Comparison of ENCODE assay signal across 8 cellular contexts in the genomic region with DNA sequence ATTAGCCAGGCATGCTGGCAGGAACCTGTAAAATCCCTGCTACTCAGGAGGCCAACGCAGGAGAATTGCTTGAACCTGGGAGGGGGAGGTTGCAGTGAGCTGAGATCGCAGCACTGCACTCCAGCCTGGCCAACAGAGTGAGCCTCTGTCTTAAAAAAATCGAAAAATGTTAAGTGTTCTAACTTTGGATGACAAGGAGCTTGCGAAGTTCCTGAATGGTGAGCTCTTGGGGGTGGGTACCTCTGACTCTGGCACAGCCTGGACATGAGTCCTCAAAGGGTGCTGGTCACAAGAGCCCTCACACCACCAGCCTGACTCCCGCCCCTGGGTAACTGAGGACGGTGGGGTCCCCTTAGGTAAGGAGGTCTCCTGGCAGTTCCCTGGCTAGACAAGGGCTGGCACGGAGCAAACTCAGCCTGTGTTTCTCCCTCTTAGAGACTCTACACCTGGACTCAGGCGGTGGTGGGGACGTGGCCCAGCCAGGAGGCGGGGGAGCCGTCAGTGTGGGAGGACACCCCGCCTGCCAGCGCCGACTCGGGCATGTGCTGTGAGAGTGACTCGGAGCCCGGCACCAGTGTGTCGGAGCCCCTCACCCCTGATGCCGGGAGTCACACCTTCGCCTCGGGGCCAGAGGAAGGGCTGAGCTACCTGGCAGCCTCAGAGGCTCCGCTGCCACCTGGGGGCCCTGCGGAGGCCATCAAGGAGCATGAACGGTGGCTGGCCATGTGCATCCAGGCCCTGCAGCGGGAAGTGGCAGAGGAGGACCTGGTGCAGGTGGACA.
"Had no signal": no experiment of that assay in that cellular context is flagged by ENCODE, and none has a peak within 500 bp of the region (broad histone marks: within the 10 kb centered on the region; RNA-seq: fewer than 3 reads in every experiment).

No MANE protein-coding gene starts in this region.

- H3K4me3 ChIP-seq: tibial nerve had no signal

- H3K27me3 ChIP-seq: tibial nerve had no signal

- H3K36me3 Mint-ChIP-seq: activated naive CD4-positive, alpha-beta T cell treated with anti-CD3 and anti-CD28 coated beads, Interleukin-2, amount 50 U/mL, for 24 hours had no signal

- H3K27ac Mint-ChIP-seq: activated naive CD4-positive, alpha-beta T cell treated with anti-CD3 and anti-CD28 coated beads, Interleukin-2, amount 50 U/mL, for 24 hours; nephron had no signal

- H3K27ac ChIP-seq: tibial nerve had no signal

- DNase-seq: activated CD4-positive, alpha-beta T cell treated with anti-CD3 and anti-CD28 coated beads, Interleukin-2, amount 50 U/mL, for 4 hours; activated CD4-positive, CD25-positive, alpha-beta regulatory T cell treated with anti-CD3 and anti-CD28 coated beads, Interleukin-2, amount 50 U/mL, for 72 hours; activated T-cell treated with anti-CD3 and anti-CD28 coated beads, Interleukin-2, amount 50 U/mL, for 1 hour; hypothalamus had no signal

- H3K9me3 Mint-ChIP-seq: activated naive CD4-positive, alpha-beta T cell treated with anti-CD3 and anti-CD28 coated beads, Interleukin-2, amount 50 U/mL, for 24 hours; nephron had no signal

- ATAC-seq: esophagus mucosa had no signal
